Comparison of ENCODE assay signal across 2 cellular contexts in the genomic region with DNA sequence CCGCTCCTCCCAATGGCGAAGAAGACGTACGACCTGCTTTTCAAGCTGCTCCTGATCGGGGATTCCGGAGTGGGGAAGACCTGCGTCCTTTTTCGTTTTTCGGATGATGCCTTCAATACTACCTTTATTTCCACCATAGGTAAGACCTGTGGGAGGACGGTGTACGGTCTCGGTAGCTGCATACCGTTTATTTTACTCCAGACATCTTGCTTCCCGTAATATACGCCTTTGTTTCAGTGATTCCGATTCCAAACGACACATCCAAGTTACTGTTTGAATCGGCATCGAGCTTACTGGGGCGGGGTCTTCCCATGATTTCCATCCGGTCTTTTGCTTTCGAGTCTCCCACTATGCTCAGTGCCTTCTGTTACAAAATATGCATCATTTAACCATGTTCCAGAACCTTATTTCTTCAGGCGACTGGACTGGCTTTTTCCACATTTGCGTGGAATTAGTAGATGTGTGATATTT.
TF ChIP-seq lines count a peak whose summit lies in the region.

No MANE protein-coding gene starts in this region.

TF ChIP-seq in SK-N-SH, 30 proteins besides CTCF, POLR2A, EP300 and RAD21 (continued from another document):
- TF ChIP-seq, protein P1, sequence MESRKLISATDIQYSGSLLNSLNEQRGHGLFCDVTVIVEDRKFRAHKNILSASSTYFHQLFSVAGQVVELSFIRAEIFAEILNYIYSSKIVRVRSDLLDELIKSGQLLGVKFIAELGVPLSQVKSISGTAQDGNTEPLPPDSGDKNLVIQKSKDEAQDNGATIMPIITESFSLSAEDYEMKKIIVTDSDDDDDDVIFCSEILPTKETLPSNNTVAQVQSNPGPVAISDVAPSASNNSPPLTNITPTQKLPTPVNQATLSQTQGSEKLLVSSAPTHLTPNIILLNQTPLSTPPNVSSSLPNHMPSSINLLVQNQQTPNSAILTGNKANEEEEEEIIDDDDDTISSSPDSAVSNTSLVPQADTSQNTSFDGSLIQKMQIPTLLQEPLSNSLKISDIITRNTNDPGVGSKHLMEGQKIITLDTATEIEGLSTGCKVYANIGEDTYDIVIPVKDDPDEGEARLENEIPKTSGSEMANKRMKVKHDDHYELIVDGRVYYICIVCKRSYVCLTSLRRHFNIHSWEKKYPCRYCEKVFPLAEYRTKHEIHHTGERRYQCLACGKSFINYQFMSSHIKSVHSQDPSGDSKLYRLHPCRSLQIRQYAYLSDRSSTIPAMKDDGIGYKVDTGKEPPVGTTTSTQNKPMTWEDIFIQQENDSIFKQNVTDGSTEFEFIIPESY (IDR thresholded peaks at IDR 0.05; ENCODE audit: borderline replicate concordance, low read depth): no peak
- TF ChIP-seq, protein P2, sequence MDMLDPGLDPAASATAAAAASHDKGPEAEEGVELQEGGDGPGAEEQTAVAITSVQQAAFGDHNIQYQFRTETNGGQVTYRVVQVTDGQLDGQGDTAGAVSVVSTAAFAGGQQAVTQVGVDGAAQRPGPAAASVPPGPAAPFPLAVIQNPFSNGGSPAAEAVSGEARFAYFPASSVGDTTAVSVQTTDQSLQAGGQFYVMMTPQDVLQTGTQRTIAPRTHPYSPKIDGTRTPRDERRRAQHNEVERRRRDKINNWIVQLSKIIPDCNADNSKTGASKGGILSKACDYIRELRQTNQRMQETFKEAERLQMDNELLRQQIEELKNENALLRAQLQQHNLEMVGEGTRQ (IDR thresholded peaks at IDR 0.05; ENCODE audit: borderline replicate concordance, low read depth, low read length): no peak
- TF ChIP-seq FOSL2 (IDR thresholded peaks at IDR 0.05; ENCODE audit: borderline replicate concordance, low read depth): no peak
- TF ChIP-seq NFIC (IDR thresholded peaks at IDR 0.05; ENCODE audit: borderline replicate concordance): no peak
- TF ChIP-seq, protein P3, sequence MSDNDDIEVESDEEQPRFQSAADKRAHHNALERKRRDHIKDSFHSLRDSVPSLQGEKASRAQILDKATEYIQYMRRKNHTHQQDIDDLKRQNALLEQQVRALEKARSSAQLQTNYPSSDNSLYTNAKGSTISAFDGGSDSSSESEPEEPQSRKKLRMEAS (IDR thresholded peaks at IDR 0.05; ENCODE audit: low read depth): no peak
- no peak for TF ChIP-seq POLR2AphosphoS5 (IDR thresholded peaks at IDR 0.05; ENCODE audit: low read depth, low read length)
- no peak for TF ChIP-seq YY1 (IDR thresholded peaks at IDR 0.05; ENCODE audit: low read depth)
- TF ChIP-seq, protein P4, sequence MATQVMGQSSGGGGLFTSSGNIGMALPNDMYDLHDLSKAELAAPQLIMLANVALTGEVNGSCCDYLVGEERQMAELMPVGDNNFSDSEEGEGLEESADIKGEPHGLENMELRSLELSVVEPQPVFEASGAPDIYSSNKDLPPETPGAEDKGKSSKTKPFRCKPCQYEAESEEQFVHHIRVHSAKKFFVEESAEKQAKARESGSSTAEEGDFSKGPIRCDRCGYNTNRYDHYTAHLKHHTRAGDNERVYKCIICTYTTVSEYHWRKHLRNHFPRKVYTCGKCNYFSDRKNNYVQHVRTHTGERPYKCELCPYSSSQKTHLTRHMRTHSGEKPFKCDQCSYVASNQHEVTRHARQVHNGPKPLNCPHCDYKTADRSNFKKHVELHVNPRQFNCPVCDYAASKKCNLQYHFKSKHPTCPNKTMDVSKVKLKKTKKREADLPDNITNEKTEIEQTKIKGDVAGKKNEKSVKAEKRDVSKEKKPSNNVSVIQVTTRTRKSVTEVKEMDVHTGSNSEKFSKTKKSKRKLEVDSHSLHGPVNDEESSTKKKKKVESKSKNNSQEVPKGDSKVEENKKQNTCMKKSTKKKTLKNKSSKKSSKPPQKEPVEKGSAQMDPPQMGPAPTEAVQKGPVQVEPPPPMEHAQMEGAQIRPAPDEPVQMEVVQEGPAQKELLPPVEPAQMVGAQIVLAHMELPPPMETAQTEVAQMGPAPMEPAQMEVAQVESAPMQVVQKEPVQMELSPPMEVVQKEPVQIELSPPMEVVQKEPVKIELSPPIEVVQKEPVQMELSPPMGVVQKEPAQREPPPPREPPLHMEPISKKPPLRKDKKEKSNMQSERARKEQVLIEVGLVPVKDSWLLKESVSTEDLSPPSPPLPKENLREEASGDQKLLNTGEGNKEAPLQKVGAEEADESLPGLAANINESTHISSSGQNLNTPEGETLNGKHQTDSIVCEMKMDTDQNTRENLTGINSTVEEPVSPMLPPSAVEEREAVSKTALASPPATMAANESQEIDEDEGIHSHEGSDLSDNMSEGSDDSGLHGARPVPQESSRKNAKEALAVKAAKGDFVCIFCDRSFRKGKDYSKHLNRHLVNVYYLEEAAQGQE (IDR thresholded peaks at IDR 0.05; ENCODE audit: low read depth, low read length): no peak
- no peak for TF ChIP-seq EZH2phosphoT487 (IDR thresholded peaks at IDR 0.05; ENCODE audit: borderline replicate concordance, low read depth)

TF ChIP-seq in SK-N-SH treated with all-trans-retinoic acid at 6 μM for 48 hours, 23 proteins besides CTCF, POLR2A, EP300 and RAD21 (continued from another document):
- TF ChIP-seq ZFP30 (CRISPR knock-in tag; IDR thresholded peaks at IDR 0.05) (no peak), RARB (CRISPR knock-in tag; IDR thresholded peaks at IDR 0.05) (no peak), OSR1 (CRISPR knock-in tag; IDR thresholded peaks at IDR 0.05) (no peak)
- TF ChIP-seq, protein P5, sequence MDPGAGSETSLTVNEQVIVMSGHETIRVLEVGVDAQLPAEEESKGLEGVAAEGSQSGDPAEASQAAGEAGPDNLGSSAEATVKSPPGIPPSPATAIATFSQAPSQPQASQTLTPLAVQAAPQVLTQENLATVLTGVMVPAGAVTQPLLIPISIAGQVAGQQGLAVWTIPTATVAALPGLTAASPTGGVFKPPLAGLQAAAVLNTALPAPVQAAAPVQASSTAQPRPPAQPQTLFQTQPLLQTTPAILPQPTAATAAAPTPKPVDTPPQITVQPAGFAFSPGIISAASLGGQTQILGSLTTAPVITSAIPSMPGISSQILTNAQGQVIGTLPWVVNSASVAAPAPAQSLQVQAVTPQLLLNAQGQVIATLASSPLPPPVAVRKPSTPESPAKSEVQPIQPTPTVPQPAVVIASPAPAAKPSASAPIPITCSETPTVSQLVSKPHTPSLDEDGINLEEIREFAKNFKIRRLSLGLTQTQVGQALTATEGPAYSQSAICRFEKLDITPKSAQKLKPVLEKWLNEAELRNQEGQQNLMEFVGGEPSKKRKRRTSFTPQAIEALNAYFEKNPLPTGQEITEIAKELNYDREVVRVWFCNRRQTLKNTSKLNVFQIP (CRISPR knock-in tag; IDR thresholded peaks at IDR 0.05; ENCODE audit: borderline replicate concordance, low read depth): no peak
- TF ChIP-seq, protein P6, sequence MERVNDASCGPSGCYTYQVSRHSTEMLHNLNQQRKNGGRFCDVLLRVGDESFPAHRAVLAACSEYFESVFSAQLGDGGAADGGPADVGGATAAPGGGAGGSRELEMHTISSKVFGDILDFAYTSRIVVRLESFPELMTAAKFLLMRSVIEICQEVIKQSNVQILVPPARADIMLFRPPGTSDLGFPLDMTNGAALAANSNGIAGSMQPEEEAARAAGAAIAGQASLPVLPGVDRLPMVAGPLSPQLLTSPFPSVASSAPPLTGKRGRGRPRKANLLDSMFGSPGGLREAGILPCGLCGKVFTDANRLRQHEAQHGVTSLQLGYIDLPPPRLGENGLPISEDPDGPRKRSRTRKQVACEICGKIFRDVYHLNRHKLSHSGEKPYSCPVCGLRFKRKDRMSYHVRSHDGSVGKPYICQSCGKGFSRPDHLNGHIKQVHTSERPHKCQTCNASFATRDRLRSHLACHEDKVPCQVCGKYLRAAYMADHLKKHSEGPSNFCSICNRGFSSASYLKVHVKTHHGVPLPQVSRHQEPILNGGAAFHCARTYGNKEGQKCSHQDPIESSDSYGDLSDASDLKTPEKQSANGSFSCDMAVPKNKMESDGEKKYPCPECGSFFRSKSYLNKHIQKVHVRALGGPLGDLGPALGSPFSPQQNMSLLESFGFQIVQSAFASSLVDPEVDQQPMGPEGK (CRISPR knock-in tag; IDR thresholded peaks at IDR 0.05; ENCODE audit: borderline replicate concordance): no peak
- TF ChIP-seq, protein P7, sequence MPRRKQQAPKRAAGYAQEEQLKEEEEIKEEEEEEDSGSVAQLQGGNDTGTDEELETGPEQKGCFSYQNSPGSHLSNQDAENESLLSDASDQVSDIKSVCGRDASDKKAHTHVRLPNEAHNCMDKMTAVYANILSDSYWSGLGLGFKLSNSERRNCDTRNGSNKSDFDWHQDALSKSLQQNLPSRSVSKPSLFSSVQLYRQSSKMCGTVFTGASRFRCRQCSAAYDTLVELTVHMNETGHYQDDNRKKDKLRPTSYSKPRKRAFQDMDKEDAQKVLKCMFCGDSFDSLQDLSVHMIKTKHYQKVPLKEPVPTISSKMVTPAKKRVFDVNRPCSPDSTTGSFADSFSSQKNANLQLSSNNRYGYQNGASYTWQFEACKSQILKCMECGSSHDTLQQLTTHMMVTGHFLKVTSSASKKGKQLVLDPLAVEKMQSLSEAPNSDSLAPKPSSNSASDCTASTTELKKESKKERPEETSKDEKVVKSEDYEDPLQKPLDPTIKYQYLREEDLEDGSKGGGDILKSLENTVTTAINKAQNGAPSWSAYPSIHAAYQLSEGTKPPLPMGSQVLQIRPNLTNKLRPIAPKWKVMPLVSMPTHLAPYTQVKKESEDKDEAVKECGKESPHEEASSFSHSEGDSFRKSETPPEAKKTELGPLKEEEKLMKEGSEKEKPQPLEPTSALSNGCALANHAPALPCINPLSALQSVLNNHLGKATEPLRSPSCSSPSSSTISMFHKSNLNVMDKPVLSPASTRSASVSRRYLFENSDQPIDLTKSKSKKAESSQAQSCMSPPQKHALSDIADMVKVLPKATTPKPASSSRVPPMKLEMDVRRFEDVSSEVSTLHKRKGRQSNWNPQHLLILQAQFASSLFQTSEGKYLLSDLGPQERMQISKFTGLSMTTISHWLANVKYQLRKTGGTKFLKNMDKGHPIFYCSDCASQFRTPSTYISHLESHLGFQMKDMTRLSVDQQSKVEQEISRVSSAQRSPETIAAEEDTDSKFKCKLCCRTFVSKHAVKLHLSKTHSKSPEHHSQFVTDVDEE (CRISPR knock-in tag; IDR thresholded peaks at IDR 0.05): no peak
